7 cellular contexts compared by ENCODE assay signal in genomic region chr10:77111611-77112550, GRCh38.
DNase-seq lines count a peak whose midpoint lies in the region; ATAC-seq, FAIRE-seq and TF ChIP-seq lines count a peak whose summit lies in the region.

No MANE protein-coding gene starts in this region.

- 42 to 50% methylated on average over 12 of the region's 12 CpGs for WGBS in body of pancreas, 2 donors

- ATAC-seq in body of pancreas, result peak; percentile 70
- no peak for ATAC-seq in thoracic aorta (ENCODE audit: insufficient number of reproducible peaks, low FRiP score, low read depth)
- ATAC-seq in GM18858 (IDR thresholded peaks at IDR 0.05; ENCODE audit: unreplicated experiment), result no peak

- H3K4me1 ChIP-seq in body of pancreas, result no peaks in the 10 kb centered on the region
- peaks cover 26 to 49% of the 10 kb centered on the region in 2 donors for H3K4me1 ChIP-seq in thoracic aorta (ENCODE audit: control insufficient read depth in 1 of 2, low read depth in 2 of 2)

- FAIRE-seq in H54 (lab: Jason Lieb, UNC), result peak; percentile 96

- intact Hi-C loops in body of pancreas (cut with DNase I), result no loop called here

- H3K4me3 ChIP-seq in body of pancreas (no peak overlapping the region), thoracic aorta (no peak overlapping the region)

- no peak overlapping the region for H3K27ac ChIP-seq in body of pancreas
- H3K27ac ChIP-seq in thoracic aorta, result peak overlapping the region; percentile 79 to 85

- H3K27me3 ChIP-seq in body of pancreas (no peaks in the 10 kb centered on the region), thoracic aorta (replicated peaks; ENCODE audit: insufficient read depth) (no peaks in the 10 kb centered on the region)

- no peak for TF ChIP-seq POLR2A in H54 (IDR thresholded peaks at IDR 0.05; ENCODE audit: low read depth, low read length)
- TF ChIP-seq POLR2A in body of pancreas (IDR thresholded peaks at IDR 0.05), result no peak

- DNase-seq in ELF-1 (ENCODE audit: low read depth, low spot score) (peak; percentile 64), H54 (ENCODE audit: insufficient read length, low spot score) (peak; percentile 59), NCI-H2107 (lab: John Stamatoyannopoulos, UW) (peak; percentile 5), body of pancreas (peak in 3 of 4 donors; percentile 9 to 24 (median 15)), inferior parietal cortex (ENCODE audit: extremely low spot score) (peak; percentile 60), thoracic aorta (ENCODE audit: low spot score) (no peak)

- H3K36me3 ChIP-seq in body of pancreas (replicated peaks in 1 of 2; ENCODE audit: insufficient read depth in 1 of 2, low read depth in 2 of 2), result no peaks in the 10 kb centered on the region
- no peaks in the 10 kb centered on the region for H3K36me3 ChIP-seq in thoracic aorta

- TF ChIP-seq CTCF in body of pancreas (IDR thresholded peaks at IDR 0.05) (peak; percentile 43 to 79 (median 73)), thoracic aorta (IDR thresholded peaks at IDR 0.05) (peak; percentile 84)

- H3K9me3 ChIP-seq in body of pancreas (no peaks in the 10 kb centered on the region), thoracic aorta (no peaks in the 10 kb centered on the region)

Comparison
In these comparisons a context has a peak if more than half of its experiments do, and no peak if none do; other contexts are left out.
1. H3K27ac ChIP-seq: peak in thoracic aorta (2 of 2); none in body of pancreas (0 of 4).